Comparison of ENCODE assay signal across 1 cellular context in genomic region chr13:113668491-113668971, GRCh38.
TF ChIP-seq lines count a peak whose summit lies in the region.

No MANE protein-coding gene starts in this region.

TF ChIP-seq in WTC11, 78 proteins besides CTCF, POLR2A, EP300 and RAD21 (continued from another document):
- TF ChIP-seq ZNF396 (CRISPR knock-in tag; IDR thresholded peaks at IDR 0.05; ENCODE audit: borderline replicate concordance), result no peak
